In genomic region chr4:183797445-183798248, GRCh38 we compare ENCODE assay signal across 8 cellular contexts.
DNase-seq lines count a peak whose midpoint lies in the region; ATAC-seq and TF ChIP-seq lines count a peak whose summit lies in the region.

No MANE protein-coding gene starts in this region.

- H3K9ac ChIP-seq in SK-N-MC (ENCODE audit: insufficient read length), result peak overlapping the region; percentile 67

- no peaks in the 10 kb centered on the region; the same call in 1 of the 2 replicates for H3K9me3 ChIP-seq in SK-N-MC (ENCODE audit: low read depth, low read length)

- H3K36me3 ChIP-seq in SK-N-MC (ENCODE audit: insufficient read depth, low read length), result no peaks in the 10 kb centered on the region

- H3K9me3 Mint-ChIP-seq in neural crest cell, result peaks cover 12% of the 10 kb centered on the region

- H3K27me3 Mint-ChIP-seq in neural crest cell (ENCODE audit: low read depth), result peaks cover 77% of the 10 kb centered on the region

- H3K4me3 Mint-ChIP-seq in neural crest cell, result peak overlapping the region; percentile 27

- H3K27ac ChIP-seq in SK-N-MC, result no peak overlapping the region

- TF ChIP-seq CTCF in GM13976 (IDR thresholded peaks at IDR 0.05; ENCODE audit: borderline replicate concordance, control extremely low read depth, extremely low read depth, insufficient read depth, missing control alignments) (no peak), fibroblast of mammary gland (conservative IDR thresholded peaks at IDR 0.05; ENCODE audit: control insufficient read depth, insufficient read depth, low read depth, low read length) (no peak), neural crest cell (conservative IDR thresholded peaks at IDR 0.05) (peak; percentile 9)

- H3K4me1 Mint-ChIP-seq in neural crest cell, result peaks cover 14% of the 10 kb centered on the region

- no peak overlapping the region for H3K27ac Mint-ChIP-seq in neural crest cell (ENCODE audit: unreplicated experiment)

- H3K4me3 ChIP-seq in SK-N-MC, result peak overlapping the region; percentile 91
- H3K4me3 ChIP-seq in fibroblast of mammary gland (ENCODE audit: control insufficient read depth, low read depth, low read length), result no peak overlapping the region

- peaks cover 8% of the 10 kb centered on the region for H3K36me3 Mint-ChIP-seq in neural crest cell (ENCODE audit: low read depth)

- DNase-seq in GM13976 (ENCODE audit: low spot score), result peak; percentile 46
- no peak for DNase-seq in SK-N-MC (ENCODE audit: low read depth, low spot score)
- DNase-seq in fibroblast of mammary gland (ENCODE audit: low read depth), result peak; percentile 20
- peak; percentile 47 for DNase-seq in neural crest cell (ENCODE audit: low read depth, low spot score)
- no peak for DNase-seq in globus pallidus (ENCODE audit: low spot score)
- no peak for DNase-seq in activated CD4-positive, CD25-positive, alpha-beta regulatory T cell (lab: John Stamatoyannopoulos, UW)
- DNase-seq in amniotic stem cell (lab: John Stamatoyannopoulos, UW), result no peak

- no peak for ATAC-seq in GM18858 (IDR thresholded peaks at IDR 0.05; ENCODE audit: unreplicated experiment)

- in situ Hi-C loops in GM13976 (cut with MboI; ENCODE audit: low sequenced_read_pairs, unreplicated experiment), result no loop called here

Comparison
In these comparisons a context has a peak if more than half of its experiments do, and no peak if none do; other contexts are left out.
1. DNase-seq: peak in GM13976 (single experiment), fibroblast of mammary gland (single experiment) and neural crest cell (single experiment); none in SK-N-MC (single experiment), globus pallidus (single experiment), activated CD4-positive, CD25-positive, alpha-beta regulatory T cell (0 of 4) and amniotic stem cell (single experiment).